ENCODE assay signal across 1 cellular context in the genomic region with DNA sequence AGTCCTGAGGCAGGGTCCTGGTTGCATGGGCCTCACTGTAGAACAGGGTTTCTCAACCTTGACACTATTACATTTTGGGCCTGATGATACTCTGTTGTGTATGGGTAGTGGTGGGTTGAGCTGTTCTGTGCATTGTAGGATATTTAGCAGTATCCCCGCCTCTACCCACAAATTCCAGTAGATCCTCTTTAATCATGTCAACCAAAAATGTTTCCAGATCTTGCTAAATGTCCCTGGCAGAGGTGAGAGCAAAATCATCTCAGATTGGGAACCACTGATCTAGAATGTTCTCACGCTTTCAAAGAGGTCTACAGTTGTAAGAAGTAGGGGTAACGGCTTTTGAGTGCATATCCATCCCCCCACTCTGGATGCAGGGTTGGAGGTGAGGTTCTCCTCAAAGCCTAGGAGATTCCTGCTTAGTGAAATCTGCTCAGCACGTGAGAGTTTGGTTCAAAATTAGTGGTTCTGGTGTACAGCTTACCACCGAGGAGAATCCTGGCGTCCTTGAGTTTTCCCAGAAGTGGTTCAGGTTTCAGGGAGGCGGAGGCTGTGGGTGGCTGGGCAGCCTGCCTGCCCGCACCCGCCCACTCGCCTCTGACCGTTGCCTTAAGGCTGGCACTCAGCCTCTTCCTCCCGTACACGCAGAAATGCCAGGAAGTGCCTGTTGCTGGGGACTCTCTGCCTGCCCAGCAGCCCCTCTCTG.
TF ChIP-seq lines count a peak whose summit lies in the region.

No MANE protein-coding gene starts in this region.

TF ChIP-seq in HEK293, 187 proteins besides CTCF, POLR2A, EP300 and RAD21 (continued from another document):
- TF ChIP-seq, protein P1, sequence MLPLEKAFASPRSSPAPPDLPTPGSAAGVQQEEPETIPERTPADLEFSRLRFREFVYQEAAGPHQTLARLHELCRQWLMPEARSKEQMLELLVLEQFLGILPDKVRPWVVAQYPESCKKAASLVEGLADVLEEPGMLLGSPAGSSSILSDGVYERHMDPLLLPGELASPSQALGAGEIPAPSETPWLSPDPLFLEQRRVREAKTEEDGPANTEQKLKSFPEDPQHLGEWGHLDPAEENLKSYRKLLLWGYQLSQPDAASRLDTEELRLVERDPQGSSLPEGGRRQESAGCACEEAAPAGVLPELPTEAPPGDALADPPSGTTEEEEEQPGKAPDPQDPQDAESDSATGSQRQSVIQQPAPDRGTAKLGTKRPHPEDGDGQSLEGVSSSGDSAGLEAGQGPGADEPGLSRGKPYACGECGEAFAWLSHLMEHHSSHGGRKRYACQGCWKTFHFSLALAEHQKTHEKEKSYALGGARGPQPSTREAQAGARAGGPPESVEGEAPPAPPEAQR (tag by site-specific recombination; IDR thresholded peaks at IDR 0.05), result no peak
- TF ChIP-seq ZNF785 (tag by site-specific recombination; IDR thresholded peaks at IDR 0.05), result no peak
- TF ChIP-seq SCRT2 (tag by site-specific recombination; IDR thresholded peaks at IDR 0.05), result peak; percentile 57
- TF ChIP-seq, protein P2, sequence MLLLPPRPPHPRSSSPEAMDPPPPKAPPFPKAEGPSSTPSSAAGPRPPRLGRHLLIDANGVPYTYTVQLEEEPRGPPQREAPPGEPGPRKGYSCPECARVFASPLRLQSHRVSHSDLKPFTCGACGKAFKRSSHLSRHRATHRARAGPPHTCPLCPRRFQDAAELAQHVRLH (tag by site-specific recombination; IDR thresholded peaks at IDR 0.05), result no peak
- TF ChIP-seq, protein P3, sequence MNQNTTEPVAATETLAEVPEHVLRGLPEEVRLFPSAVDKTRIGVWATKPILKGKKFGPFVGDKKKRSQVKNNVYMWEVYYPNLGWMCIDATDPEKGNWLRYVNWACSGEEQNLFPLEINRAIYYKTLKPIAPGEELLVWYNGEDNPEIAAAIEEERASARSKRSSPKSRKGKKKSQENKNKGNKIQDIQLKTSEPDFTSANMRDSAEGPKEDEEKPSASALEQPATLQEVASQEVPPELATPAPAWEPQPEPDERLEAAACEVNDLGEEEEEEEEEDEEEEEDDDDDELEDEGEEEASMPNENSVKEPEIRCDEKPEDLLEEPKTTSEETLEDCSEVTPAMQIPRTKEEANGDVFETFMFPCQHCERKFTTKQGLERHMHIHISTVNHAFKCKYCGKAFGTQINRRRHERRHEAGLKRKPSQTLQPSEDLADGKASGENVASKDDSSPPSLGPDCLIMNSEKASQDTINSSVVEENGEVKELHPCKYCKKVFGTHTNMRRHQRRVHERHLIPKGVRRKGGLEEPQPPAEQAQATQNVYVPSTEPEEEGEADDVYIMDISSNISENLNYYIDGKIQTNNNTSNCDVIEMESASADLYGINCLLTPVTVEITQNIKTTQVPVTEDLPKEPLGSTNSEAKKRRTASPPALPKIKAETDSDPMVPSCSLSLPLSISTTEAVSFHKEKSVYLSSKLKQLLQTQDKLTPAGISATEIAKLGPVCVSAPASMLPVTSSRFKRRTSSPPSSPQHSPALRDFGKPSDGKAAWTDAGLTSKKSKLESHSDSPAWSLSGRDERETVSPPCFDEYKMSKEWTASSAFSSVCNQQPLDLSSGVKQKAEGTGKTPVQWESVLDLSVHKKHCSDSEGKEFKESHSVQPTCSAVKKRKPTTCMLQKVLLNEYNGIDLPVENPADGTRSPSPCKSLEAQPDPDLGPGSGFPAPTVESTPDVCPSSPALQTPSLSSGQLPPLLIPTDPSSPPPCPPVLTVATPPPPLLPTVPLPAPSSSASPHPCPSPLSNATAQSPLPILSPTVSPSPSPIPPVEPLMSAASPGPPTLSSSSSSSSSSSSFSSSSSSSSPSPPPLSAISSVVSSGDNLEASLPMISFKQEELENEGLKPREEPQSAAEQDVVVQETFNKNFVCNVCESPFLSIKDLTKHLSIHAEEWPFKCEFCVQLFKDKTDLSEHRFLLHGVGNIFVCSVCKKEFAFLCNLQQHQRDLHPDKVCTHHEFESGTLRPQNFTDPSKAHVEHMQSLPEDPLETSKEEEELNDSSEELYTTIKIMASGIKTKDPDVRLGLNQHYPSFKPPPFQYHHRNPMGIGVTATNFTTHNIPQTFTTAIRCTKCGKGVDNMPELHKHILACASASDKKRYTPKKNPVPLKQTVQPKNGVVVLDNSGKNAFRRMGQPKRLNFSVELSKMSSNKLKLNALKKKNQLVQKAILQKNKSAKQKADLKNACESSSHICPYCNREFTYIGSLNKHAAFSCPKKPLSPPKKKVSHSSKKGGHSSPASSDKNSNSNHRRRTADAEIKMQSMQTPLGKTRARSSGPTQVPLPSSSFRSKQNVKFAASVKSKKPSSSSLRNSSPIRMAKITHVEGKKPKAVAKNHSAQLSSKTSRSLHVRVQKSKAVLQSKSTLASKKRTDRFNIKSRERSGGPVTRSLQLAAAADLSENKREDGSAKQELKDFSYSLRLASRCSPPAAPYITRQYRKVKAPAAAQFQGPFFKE (tag by site-specific recombination; IDR thresholded peaks at IDR 0.05; ENCODE audit: borderline replicate concordance), result no peak
- TF ChIP-seq SP3 (tag by site-specific recombination; IDR thresholded peaks at IDR 0.05), result no peak
- TF ChIP-seq EGR2 (tag by site-specific recombination; IDR thresholded peaks at IDR 0.05; ENCODE audit: low read depth), result peak; percentile 82
- TF ChIP-seq ZBTB21 (tag by site-specific recombination; IDR thresholded peaks at IDR 0.05), result no peak
- no peak for TF ChIP-seq ZNF660 (tag by site-specific recombination; IDR thresholded peaks at IDR 0.05)
- TF ChIP-seq ZNF394 (tag by site-specific recombination; IDR thresholded peaks at IDR 0.05; ENCODE audit: borderline replicate concordance), result no peak
- TF ChIP-seq, protein P4, sequence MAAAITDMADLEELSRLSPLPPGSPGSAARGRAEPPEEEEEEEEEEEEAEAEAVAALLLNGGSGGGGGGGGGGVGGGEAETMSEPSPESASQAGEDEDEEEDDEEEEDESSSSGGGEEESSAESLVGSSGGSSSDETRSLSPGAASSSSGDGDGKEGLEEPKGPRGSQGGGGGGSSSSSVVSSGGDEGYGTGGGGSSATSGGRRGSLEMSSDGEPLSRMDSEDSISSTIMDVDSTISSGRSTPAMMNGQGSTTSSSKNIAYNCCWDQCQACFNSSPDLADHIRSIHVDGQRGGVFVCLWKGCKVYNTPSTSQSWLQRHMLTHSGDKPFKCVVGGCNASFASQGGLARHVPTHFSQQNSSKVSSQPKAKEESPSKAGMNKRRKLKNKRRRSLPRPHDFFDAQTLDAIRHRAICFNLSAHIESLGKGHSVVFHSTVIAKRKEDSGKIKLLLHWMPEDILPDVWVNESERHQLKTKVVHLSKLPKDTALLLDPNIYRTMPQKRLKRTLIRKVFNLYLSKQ (tag by site-specific recombination; IDR thresholded peaks at IDR 0.05; ENCODE audit: borderline replicate concordance), result no peak
- TF ChIP-seq ZNF610 (tag by site-specific recombination; IDR thresholded peaks at IDR 0.05; ENCODE audit: borderline replicate concordance), result no peak
- TF ChIP-seq, protein P5, sequence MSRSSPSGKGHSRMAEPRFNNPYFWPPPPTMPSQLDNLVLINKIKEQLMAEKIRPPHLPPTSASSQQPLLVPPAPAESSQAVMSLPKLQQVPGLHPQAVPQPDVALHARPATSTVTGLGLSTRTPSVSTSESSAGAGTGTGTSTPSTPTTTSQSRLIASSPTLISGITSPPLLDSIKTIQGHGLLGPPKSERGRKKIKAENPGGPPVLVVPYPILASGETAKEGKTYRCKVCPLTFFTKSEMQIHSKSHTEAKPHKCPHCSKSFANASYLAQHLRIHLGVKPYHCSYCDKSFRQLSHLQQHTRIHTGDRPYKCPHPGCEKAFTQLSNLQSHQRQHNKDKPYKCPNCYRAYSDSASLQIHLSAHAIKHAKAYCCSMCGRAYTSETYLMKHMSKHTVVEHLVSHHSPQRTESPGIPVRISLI (tag by site-specific recombination; IDR thresholded peaks at IDR 0.05), result no peak
- no peak for TF ChIP-seq ZBTB7A (tag by site-specific recombination; IDR thresholded peaks at IDR 0.05; ENCODE audit: low read depth)
- TF ChIP-seq, protein P6, sequence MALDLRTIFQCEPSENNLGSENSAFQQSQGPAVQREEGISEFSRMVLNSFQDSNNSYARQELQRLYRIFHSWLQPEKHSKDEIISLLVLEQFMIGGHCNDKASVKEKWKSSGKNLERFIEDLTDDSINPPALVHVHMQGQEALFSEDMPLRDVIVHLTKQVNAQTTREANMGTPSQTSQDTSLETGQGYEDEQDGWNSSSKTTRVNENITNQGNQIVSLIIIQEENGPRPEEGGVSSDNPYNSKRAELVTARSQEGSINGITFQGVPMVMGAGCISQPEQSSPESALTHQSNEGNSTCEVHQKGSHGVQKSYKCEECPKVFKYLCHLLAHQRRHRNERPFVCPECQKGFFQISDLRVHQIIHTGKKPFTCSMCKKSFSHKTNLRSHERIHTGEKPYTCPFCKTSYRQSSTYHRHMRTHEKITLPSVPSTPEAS (tag by site-specific recombination; IDR thresholded peaks at IDR 0.05), result no peak
- no peak for TF ChIP-seq OVOL3 (tag by site-specific recombination; IDR thresholded peaks at IDR 0.05)
- no peak for TF ChIP-seq GLI4 (tag by site-specific recombination; IDR thresholded peaks at IDR 0.05)
- no peak for TF ChIP-seq ZFP69B (tag by site-specific recombination; IDR thresholded peaks at IDR 0.05)
- TF ChIP-seq ZNF16 (tag by site-specific recombination; IDR thresholded peaks at IDR 0.05; ENCODE audit: low read depth), result no peak
- no peak for TF ChIP-seq ZNF426 (tag by site-specific recombination; IDR thresholded peaks at IDR 0.05)
- TF ChIP-seq ZNF174 (tag by site-specific recombination; IDR thresholded peaks at IDR 0.05), result no peak
- TF ChIP-seq MYNN (tag by site-specific recombination; IDR thresholded peaks at IDR 0.05; ENCODE audit: borderline replicate concordance), result no peak
- TF ChIP-seq, protein P7, sequence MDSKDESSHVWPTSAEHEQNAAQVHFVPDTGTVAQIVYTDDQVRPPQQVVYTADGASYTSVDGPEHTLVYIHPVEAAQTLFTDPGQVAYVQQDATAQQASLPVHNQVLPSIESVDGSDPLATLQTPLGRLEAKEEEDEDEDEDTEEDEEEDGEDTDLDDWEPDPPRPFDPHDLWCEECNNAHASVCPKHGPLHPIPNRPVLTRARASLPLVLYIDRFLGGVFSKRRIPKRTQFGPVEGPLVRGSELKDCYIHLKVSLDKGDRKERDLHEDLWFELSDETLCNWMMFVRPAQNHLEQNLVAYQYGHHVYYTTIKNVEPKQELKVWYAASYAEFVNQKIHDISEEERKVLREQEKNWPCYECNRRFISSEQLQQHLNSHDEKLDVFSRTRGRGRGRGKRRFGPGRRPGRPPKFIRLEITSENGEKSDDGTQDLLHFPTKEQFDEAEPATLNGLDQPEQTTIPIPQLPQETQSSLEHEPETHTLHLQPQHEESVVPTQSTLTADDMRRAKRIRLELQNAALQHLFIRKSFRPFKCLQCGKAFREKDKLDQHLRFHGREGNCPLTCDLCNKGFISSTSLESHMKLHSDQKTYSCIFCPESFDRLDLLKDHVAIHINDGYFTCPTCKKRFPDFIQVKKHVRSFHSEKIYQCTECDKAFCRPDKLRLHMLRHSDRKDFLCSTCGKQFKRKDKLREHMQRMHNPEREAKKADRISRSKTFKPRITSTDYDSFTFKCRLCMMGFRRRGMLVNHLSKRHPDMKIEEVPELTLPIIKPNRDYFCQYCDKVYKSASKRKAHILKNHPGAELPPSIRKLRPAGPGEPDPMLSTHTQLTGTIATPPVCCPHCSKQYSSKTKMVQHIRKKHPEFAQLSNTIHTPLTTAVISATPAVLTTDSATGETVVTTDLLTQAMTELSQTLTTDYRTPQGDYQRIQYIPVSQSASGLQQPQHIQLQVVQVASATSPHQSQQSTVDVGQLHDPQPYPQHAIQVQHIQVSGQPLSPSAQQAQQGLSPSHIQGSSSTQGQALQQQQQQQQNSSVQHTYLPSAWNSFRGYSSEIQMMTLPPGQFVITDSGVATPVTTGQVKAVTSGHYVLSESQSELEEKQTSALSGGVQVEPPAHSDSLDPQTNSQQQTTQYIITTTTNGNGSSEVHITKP (tag by site-specific recombination; IDR thresholded peaks at IDR 0.05), result no peak
- TF ChIP-seq ZNF837 (tag by site-specific recombination; IDR thresholded peaks at IDR 0.05), result no peak
- no peak for TF ChIP-seq HOXD13 (CRISPR knock-in tag; IDR thresholded peaks at IDR 0.05; ENCODE audit: borderline replicate concordance)
- peak; percentile 22 for TF ChIP-seq SP2 (tag by site-specific recombination; IDR thresholded peaks at IDR 0.05)
- TF ChIP-seq ZNF335 (tag by site-specific recombination; conservative IDR thresholded peaks at IDR 0.05), result no peak
- TF ChIP-seq ZNF391 (tag by site-specific recombination; IDR thresholded peaks at IDR 0.05; ENCODE audit: borderline replicate concordance, low read depth), result no peak
- 0 out of 2 replicates have a peak, but pooled peaks have one; percentile 16 for TF ChIP-seq ZBTB8A (tag by site-specific recombination; IDR thresholded peaks at IDR 0.05)
- TF ChIP-seq, protein P8, sequence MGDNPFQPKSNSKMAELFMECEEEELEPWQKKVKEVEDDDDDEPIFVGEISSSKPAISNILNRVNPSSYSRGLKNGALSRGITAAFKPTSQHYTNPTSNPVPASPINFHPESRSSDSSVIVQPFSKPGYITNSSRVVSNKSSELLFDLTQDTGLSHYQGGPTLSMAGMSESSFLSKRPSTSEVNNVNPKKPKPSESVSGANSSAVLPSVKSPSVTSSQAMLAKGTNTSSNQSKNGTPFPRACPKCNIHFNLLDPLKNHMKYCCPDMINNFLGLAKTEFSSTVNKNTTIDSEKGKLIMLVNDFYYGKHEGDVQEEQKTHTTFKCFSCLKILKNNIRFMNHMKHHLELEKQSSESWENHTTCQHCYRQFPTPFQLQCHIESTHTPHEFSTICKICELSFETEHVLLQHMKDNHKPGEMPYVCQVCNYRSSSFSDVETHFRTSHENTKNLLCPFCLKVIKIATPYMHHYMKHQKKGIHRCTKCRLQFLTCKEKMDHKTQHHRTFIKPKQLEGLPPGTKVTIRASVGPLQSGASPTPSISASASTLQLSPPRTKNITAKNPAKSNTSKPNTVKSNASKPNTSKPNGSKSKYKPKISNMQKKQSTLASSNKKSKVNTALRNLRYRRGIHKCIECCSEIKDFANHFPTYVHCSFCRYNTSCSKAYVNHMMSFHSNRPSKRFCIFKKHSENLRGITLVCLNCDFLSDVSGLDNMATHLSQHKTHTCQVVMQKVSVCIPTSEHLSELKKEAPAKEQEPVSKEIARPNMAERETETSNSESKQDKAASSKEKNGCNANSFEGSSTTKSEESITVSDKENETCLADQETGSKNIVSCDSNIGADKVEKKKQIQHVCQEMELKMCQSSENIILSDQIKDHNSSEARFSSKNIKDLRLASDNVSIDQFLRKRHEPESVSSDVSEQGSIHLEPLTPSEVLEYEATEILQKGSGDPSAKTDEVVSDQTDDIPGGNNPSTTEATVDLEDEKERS (tag by site-specific recombination; IDR thresholded peaks at IDR 0.05), result no peak
- TF ChIP-seq, protein P9, sequence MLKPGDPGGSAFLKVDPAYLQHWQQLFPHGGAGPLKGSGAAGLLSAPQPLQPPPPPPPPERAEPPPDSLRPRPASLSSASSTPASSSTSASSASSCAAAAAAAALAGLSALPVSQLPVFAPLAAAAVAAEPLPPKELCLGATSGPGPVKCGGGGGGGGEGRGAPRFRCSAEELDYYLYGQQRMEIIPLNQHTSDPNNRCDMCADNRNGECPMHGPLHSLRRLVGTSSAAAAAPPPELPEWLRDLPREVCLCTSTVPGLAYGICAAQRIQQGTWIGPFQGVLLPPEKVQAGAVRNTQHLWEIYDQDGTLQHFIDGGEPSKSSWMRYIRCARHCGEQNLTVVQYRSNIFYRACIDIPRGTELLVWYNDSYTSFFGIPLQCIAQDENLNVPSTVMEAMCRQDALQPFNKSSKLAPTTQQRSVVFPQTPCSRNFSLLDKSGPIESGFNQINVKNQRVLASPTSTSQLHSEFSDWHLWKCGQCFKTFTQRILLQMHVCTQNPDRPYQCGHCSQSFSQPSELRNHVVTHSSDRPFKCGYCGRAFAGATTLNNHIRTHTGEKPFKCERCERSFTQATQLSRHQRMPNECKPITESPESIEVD (tag by site-specific recombination; IDR thresholded peaks at IDR 0.05), result no peak
- no peak for TF ChIP-seq HOXC10 (CRISPR knock-in tag; IDR thresholded peaks at IDR 0.05)
- TF ChIP-seq ZNF366 (tag by site-specific recombination; conservative IDR thresholded peaks at IDR 0.05), result no peak
- no peak for TF ChIP-seq ZNF184 (tag by site-specific recombination; IDR thresholded peaks at IDR 0.05)
- TF ChIP-seq ZFP3 (tag by site-specific recombination; IDR thresholded peaks at IDR 0.05; ENCODE audit: low read depth), result no peak
TF ChIP-seq in HEK293: peak in this region for 5.
